Comparison of ENCODE assay signal across 20 cellular contexts in the genomic region with DNA sequence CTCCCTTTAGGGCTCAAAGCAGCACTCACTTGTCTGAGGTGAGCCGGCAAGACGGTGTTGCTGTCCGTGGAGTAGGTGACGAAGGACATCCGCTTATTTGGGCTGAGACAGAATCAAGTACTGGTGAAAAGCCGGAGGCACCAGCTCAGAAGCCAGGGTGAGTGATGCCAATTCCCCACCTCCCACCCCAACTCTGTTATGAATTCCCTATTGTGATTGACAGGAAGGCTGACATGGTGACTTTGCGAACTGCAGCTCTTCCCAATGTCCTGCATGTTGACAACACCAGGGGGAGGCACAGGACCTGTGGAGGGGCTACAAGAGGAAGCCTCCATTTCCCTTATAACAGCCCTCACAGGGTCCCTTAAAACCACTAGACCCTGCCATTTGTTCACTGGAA. TPM values are rescaled to one million over a fixed set of nuclear protein-coding genes. Genes with fewer than 3 reads are reported as not detected.
DNase-seq lines count a peak whose midpoint lies in the region; ATAC-seq and TF ChIP-seq lines count a peak whose summit lies in the region.
"Had no signal": no experiment of that assay in that cellular context is flagged by ENCODE, and none has a peak within 500 bp of the region (broad histone marks: within the 10 kb centered on the region; RNA-seq: fewer than 3 reads in every experiment).

No MANE protein-coding gene starts in this region.

- CTCF ChIA-PET in activated naive CD4-positive, alpha-beta T cell treated with anti-CD3 and anti-CD28 coated beads, Interleukin-2, amount 10 ng/mL, durations not matched to agents 7 days and 5 days (lab: Charles Lee), result no interaction called here

- TF ChIP-seq CTCF in coronary artery (IDR thresholded peaks at IDR 0.05), result no peak

- no peak for ATAC-seq in naive thymus-derived CD8-positive, alpha-beta T cell
- ATAC-seq in left colon (no peak), HG03457 (IDR thresholded peaks at IDR 0.05; ENCODE audit: unreplicated experiment) (no peak)
- ATAC-seq: SK-N-SH treated with all-trans-retinoic acid at 6 μM for 48 hours had no signal

- no peak overlapping the region for H3K4me3 Mint-ChIP-seq in activated naive CD4-positive, alpha-beta T cell treated with anti-CD3 and anti-CD28 coated beads, Interleukin-2, amount 50 U/mL, for 24 hours
- H3K4me3 Mint-ChIP-seq in activated naive CD4-positive, alpha-beta T cell treated with anti-CD3 and anti-CD28 coated beads, Interleukin-2, amount 10 ng/mL, durations not matched to agents 7 days and 5 days, result no peak overlapping the region
- H3K4me3 Mint-ChIP-seq in naive thymus-derived CD8-positive, alpha-beta T cell, result peak overlapping the region in 2 of 10 donors; percentile 8 to 12

- H3K4me3 ChIP-seq in coronary artery, result no peak overlapping the region

- H3K4me1 Mint-ChIP-seq in activated naive CD4-positive, alpha-beta T cell treated with anti-CD3 and anti-CD28 coated beads, Interleukin-2, amount 50 U/mL, for 24 hours, result peaks cover 36% of the 10 kb centered on the region
- H3K4me1 Mint-ChIP-seq in activated naive CD4-positive, alpha-beta T cell treated with anti-CD3 and anti-CD28 coated beads, Interleukin-2, amount 10 ng/mL, durations not matched to agents 7 days and 5 days, result peaks cover 4% of the 10 kb centered on the region
- H3K4me1 Mint-ChIP-seq in naive thymus-derived CD8-positive, alpha-beta T cell, result peaks cover 10 to 20% (median 14%) of the 10 kb centered on the region in 4 donors

- H3K27ac ChIP-seq in coronary artery, result no peak overlapping the region
- H3K27ac ChIP-seq: KMS-11 had no signal

- DNase-seq in activated naive CD4-positive, alpha-beta T cell treated with anti-CD3 and anti-CD28 coated beads, Interleukin-2, amount 10 ng/mL, durations not matched to agents 7 days and 5 days, result no peak
- DNase-seq in coronary artery (ENCODE audit: low spot score) (peak; percentile 24), left colon (no peak), ACHN (no peak)
- DNase-seq in naive thymus-derived CD8-positive, alpha-beta T cell, result no peak
- DNase-seq in central memory CD4-positive, alpha-beta T cell, result no peak
- DNase-seq: C1 segment of cervical spinal cord, Caco-2, HCEC 1CT, NCI-H1105 treated with DMSO at 0.1 percent for 48 hours, NCI-H2029, NCI-H2171 treated with DMSO at 0.1 percent for 48 hours, NCI-H510A, NCI-H82, SHP77 had no signal

- no peaks in the 10 kb centered on the region for H3K9me3 Mint-ChIP-seq in activated naive CD4-positive, alpha-beta T cell treated with anti-CD3 and anti-CD28 coated beads, Interleukin-2, amount 50 U/mL, for 24 hours
- H3K9me3 Mint-ChIP-seq in activated naive CD4-positive, alpha-beta T cell treated with anti-CD3 and anti-CD28 coated beads, Interleukin-2, amount 10 ng/mL, durations not matched to agents 7 days and 5 days, result no peaks in the 10 kb centered on the region
- no peaks in the 10 kb centered on the region for H3K9me3 Mint-ChIP-seq in naive thymus-derived CD8-positive, alpha-beta T cell

- POLR2A ChIA-PET in naive thymus-derived CD8-positive, alpha-beta T cell (lab: Charles Lee), result interaction anchor here (2.2 kb wide), 1 partner anchor 9 kb away, joined by 9 read pairs; no protein-coding TSS in a partner anchor

- intact Hi-C loops in left colon (cut with DNase I, micrococcal nuclease), result no loop called here

- in situ Hi-C loops in ACHN (cut with HindIII; ENCODE audit: low pct_ligation_motif_present, low pct_unique_long_range_greater_than_20kb, low sequenced_read_pairs), result no loop called here

- no peaks in the 10 kb centered on the region for H3K36me3 Mint-ChIP-seq in activated naive CD4-positive, alpha-beta T cell treated with anti-CD3 and anti-CD28 coated beads, Interleukin-2, amount 50 U/mL, for 24 hours
- peaks cover 4% of the 10 kb centered on the region for H3K36me3 Mint-ChIP-seq in activated naive CD4-positive, alpha-beta T cell treated with anti-CD3 and anti-CD28 coated beads, Interleukin-2, amount 10 ng/mL, durations not matched to agents 7 days and 5 days
- H3K36me3 Mint-ChIP-seq in naive thymus-derived CD8-positive, alpha-beta T cell, result peaks cover 0 to 3% (median 0%) of the 10 kb centered on the region in 3 donors

- no peaks in the 10 kb centered on the region for H3K27me3 Mint-ChIP-seq in activated naive CD4-positive, alpha-beta T cell treated with anti-CD3 and anti-CD28 coated beads, Interleukin-2, amount 50 U/mL, for 24 hours
- H3K27me3 Mint-ChIP-seq in activated naive CD4-positive, alpha-beta T cell treated with anti-CD3 and anti-CD28 coated beads, Interleukin-2, amount 10 ng/mL, durations not matched to agents 7 days and 5 days, result peaks cover 2% of the 10 kb centered on the region
- no peaks in the 10 kb centered on the region for H3K27me3 Mint-ChIP-seq in naive thymus-derived CD8-positive, alpha-beta T cell

- H3K27ac Mint-ChIP-seq in activated naive CD4-positive, alpha-beta T cell treated with anti-CD3 and anti-CD28 coated beads, Interleukin-2, amount 50 U/mL, for 24 hours, result peak overlapping the region; percentile 10
- H3K27ac Mint-ChIP-seq in activated naive CD4-positive, alpha-beta T cell treated with anti-CD3 and anti-CD28 coated beads, Interleukin-2, amount 10 ng/mL, durations not matched to agents 7 days and 5 days, result no peak overlapping the region
- peak overlapping the region in 7 of 10 donors; percentile 24 to 80 (median 44) for H3K27ac Mint-ChIP-seq in naive thymus-derived CD8-positive, alpha-beta T cell

RNA-seq across cellular contexts. Expression of a gene that starts 52.3 kb away (rescaled TPM):
- not detected for total RNA-seq in naive thymus-derived CD8-positive, alpha-beta T cell
- not detected for polyA plus RNA-seq in naive thymus-derived CD8-positive, alpha-beta T cell
- total RNA-seq in left colon, result not detected
- total RNA-seq: A172 had no signal
